In genomic region chr2:65788556-65788955, GRCh38 we compare ENCODE assay signal across 1 cellular context.
TF ChIP-seq lines count a peak whose summit lies in the region.

No MANE protein-coding gene starts in this region.

TF ChIP-seq in GM23338, 12 proteins besides CTCF, POLR2A, EP300 and RAD21 (continued from another document):
- TF ChIP-seq REST (IDR thresholded peaks at IDR 0.05; ENCODE audit: unreplicated experiment), result no peak
- TF ChIP-seq EZH2phosphoT487 (IDR thresholded peaks at IDR 0.05; ENCODE audit: unreplicated experiment), result no peak
- TF ChIP-seq JUNB (IDR thresholded peaks at IDR 0.05; ENCODE audit: unreplicated experiment), result no peak
